In genomic region chr18:48374423-48375149, GRCh38 we compare ENCODE assay signal across 18 cellular contexts. TPM values are rescaled to one million over a fixed set of nuclear protein-coding genes. Genes with fewer than 3 reads are reported as not detected.
DNase-seq lines count a peak whose midpoint lies in the region; ATAC-seq and TF ChIP-seq lines count a peak whose summit lies in the region.
"Had no signal": no experiment of that assay in that cellular context is flagged by ENCODE, and none has a peak within 500 bp of the region (broad histone marks: within the 10 kb centered on the region; RNA-seq: fewer than 3 reads in every experiment).

No MANE protein-coding gene starts in this region.

- peak; percentile 15 for DNase-seq in Ammon's horn (ENCODE audit: low spot score)
- no peak for DNase-seq in adipocyte (ENCODE audit: low read depth)
- DNase-seq in Right ventricle myocardium superior = no peak
- no peak for DNase-seq in omental fat pad (ENCODE audit: low spot score)
- no peak for DNase-seq in UCSD-AML1 (lab: John Stamatoyannopoulos, UW; ENCODE audit: unreplicated experiment)
- no peak for DNase-seq in Karpas-422
- no peak for DNase-seq in HAP-1 (ENCODE audit: low spot score in 2 of 2)
- DNase-seq: brain microvascular endothelial cell; C1 segment of cervical spinal cord; kidney; NCI-H1092 treated with DMSO at 0.1 percent for 48 hours; NCI-H2081 treated with DMSO at 0.1 percent for 48 hours; NCI-H510A; stimulated activated CD4-positive, alpha-beta T cell treated with anti-CD3 and anti-CD28 coated beads, Interleukin-2, amount 100 ng/mL, for 24 hours; stimulated activated naive CD4-positive, alpha-beta T cell treated with Interleukin-2 at 50 U/mL for 16 hours; upper lobe of right lung had no signal

- no peak overlapping the region for H3K4me2 ChIP-seq in Karpas-422 (ENCODE audit: low read depth, low read length, poor library complexity, severe bottlenecking)

- ATAC-seq in Right ventricle myocardium superior (ENCODE audit: poor library complexity) (peak; percentile 27), omental fat pad (ENCODE audit: low FRiP score) (peak; percentile 38), HG02938 (IDR thresholded peaks at IDR 0.05; ENCODE audit: unreplicated experiment) (no peak)
- ATAC-seq: activated T-helper 17 cell treated with anti-CD3 and anti-CD28 coated beads, Interleukin-2, amount 50 U/mL, for 72 hours had no signal

- H3K4me1 ChIP-seq in adipocyte (ENCODE audit: control insufficient read depth, insufficient read depth, low read length) (peaks cover 12% of the 10 kb centered on the region), Karpas-422 (ENCODE audit: low read length) (no peaks in the 10 kb centered on the region), HAP-1 (no peaks in the 10 kb centered on the region)

- H3K9ac ChIP-seq in adipocyte (ENCODE audit: low read length) = peak overlapping the region; percentile 29
- H3K9ac ChIP-seq in Karpas-422 (ENCODE audit: low read length) = no peak overlapping the region

- in situ Hi-C loops in HAP-1 (cut with MboI; ENCODE audit: low sequenced_read_pairs) = no loop called here

- H4K20me1 ChIP-seq in Karpas-422 (ENCODE audit: insufficient read depth, low read depth, low read length) = no peaks in the 10 kb centered on the region

- H3K9me2 ChIP-seq in Karpas-422 (replicated peaks; ENCODE audit: insufficient read depth, low read length) = no peaks in the 10 kb centered on the region

- H3K79me2 ChIP-seq in Karpas-422 (ENCODE audit: low read length) = no peaks in the 10 kb centered on the region

- H3K36me3 ChIP-seq in adipocyte (ENCODE audit: control insufficient read depth, insufficient read depth, low read length, severe bottlenecking) (no peaks in the 10 kb centered on the region), Karpas-422 (ENCODE audit: insufficient read depth, low read length) (no peaks in the 10 kb centered on the region), HAP-1 (replicated peaks) (no peaks in the 10 kb centered on the region)
- H3K36me3 ChIP-seq: brain microvascular endothelial cell, upper lobe of right lung had no signal

- no peaks in the 10 kb centered on the region for H3K9me3 ChIP-seq in adipocyte (ENCODE audit: control insufficient read depth, low read length)
- H3K9me3 ChIP-seq in Karpas-422 (ENCODE audit: low read length) = no peaks in the 10 kb centered on the region
- no peaks in the 10 kb centered on the region for H3K9me3 ChIP-seq in HAP-1
- H3K9me3 ChIP-seq: upper lobe of right lung had no signal

- H3K4me3 ChIP-seq in adipocyte (ENCODE audit: low read length) (peak overlapping the region; percentile 56), Karpas-422 (ENCODE audit: low read length) (no peak overlapping the region), HAP-1 (no peak overlapping the region)
- H3K4me3 ChIP-seq: upper lobe of right lung had no signal

- no peak overlapping the region for H3K27ac ChIP-seq in Karpas-422 (ENCODE audit: low read length)
- H3K27ac ChIP-seq: brain microvascular endothelial cell had no signal

- H3K27me3 ChIP-seq in adipocyte (replicated peaks; ENCODE audit: control insufficient read depth, insufficient read depth, low read length) = no peaks in the 10 kb centered on the region
- H3K27me3 ChIP-seq in Karpas-422 (ENCODE audit: low read length) = no peaks in the 10 kb centered on the region
- peaks cover 5% of the 10 kb centered on the region for H3K27me3 ChIP-seq in HAP-1 (ENCODE audit: low read depth)
- H3K27me3 ChIP-seq: upper lobe of right lung had no signal

- no peak for TF ChIP-seq CTCF in omental fat pad (IDR thresholded peaks at IDR 0.05)

- no peak overlapping the region for H2AFZ ChIP-seq in Karpas-422 (ENCODE audit: low read length)

- intact Hi-C loops in Right ventricle myocardium superior (cut with DNase I) = no loop called here

RNA-seq across cellular contexts. Expression of gene ZBTB7C, which starts 34.6 kb away (rescaled TPM):
- total RNA-seq in Right ventricle myocardium superior = 2.6 TPM
- total RNA-seq in omental fat pad = 10 to 100 TPM in 3 of 4 donors, 1 to 10 TPM in 1; 5.0 to 14.1 (median 13.3) TPM
- not detected in 2 replicates for total RNA-seq in Karpas-422 (2014; rRNA removed; shearing (Covaris generic); ENCODE audit: low replicate concordance)
